34 cellular contexts compared by ENCODE assay signal in genomic region chr6:128964771-128965170, GRCh38.
"Had no signal": no experiment of that assay in that cellular context is flagged by ENCODE, and none has a peak within 500 bp of the region (broad histone marks: within the 10 kb centered on the region; RNA-seq: fewer than 3 reads in every experiment).

No MANE protein-coding gene starts in this region.

- H3K27me3 ChIP-seq: adrenal gland, MG63 had no signal

- H3K4me3 ChIP-seq: adrenal gland, MG63, PC-9 had no signal

- H3K9me3 ChIP-seq: adrenal gland, MG63 had no signal

- H3K4me1 ChIP-seq: adrenal gland had no signal

- DNase-seq: activated B cell treated with CpG ODN at 0.5 μM for 24 hours; activated CD4-positive, alpha-beta T cell treated with anti-CD3 and anti-CD28 coated beads, Interleukin-2, amount 10 ng/mL, durations not matched to agents 24 days and 14 days; activated CD4-positive, alpha-beta T cell treated with anti-CD3 and anti-CD28 coated beads, Interleukin-2, amount 50 U/mL, for 48 hours; activated CD4-positive, CD25-positive, alpha-beta regulatory T cell treated with anti-CD3 and anti-CD28 coated beads, Interleukin-2, amount 50 U/mL, for 72 hours; activated CD8-positive, alpha-beta T cell treated with anti-CD3 and anti-CD28 coated beads, Interleukin-2, amount 10 ng/mL, durations not matched to agents 7 days and 5 days; activated gamma-delta T cell; activated naive CD4-positive, alpha-beta T cell treated with Interleukin-2 at 50 U/mL for 16 hours; activated naive CD8-positive, alpha-beta T cell treated with anti-CD3 and anti-CD28 coated beads, Interleukin-2, amount 10 ng/mL, durations not matched to agents 7 days and 5 days; activated T-cell treated with anti-CD3 and anti-CD28 coated beads, Interleukin-2, amount 50 U/mL, for 24 hours; adrenal gland; caudate nucleus; cerebellar nuclear complex; Kasumi-1; KG1; MG63; MV-4-11; NCI-H1092; NCI-H1436 treated with DMSO at 0.1 percent for 48 hours; NCI-H1694 treated with DMSO at 0.1 percent for 48 hours; NCI-H2029; NCI-H2171 treated with DMSO at 0.1 percent for 48 hours; NCI-H2227 treated with DMSO at 0.1 percent for 48 hours; NCI-H446; NCI-H510A treated with DMSO at 0.1 percent for 48 hours; NCI-H526 treated with DMSO at 0.1 percent for 48 hours; NCI-H774; PC-9; Right ventricle myocardium superior; SW 1271; T-helper 1 cell; T-helper 2 cell; T-helper 9 cell had no signal

- H3K27ac ChIP-seq: adrenal gland, PC-9, RWPE1, VCaP had no signal

- H3K36me3 ChIP-seq: adrenal gland, MG63 had no signal

- ATAC-seq: activated CD8-positive, alpha-beta T cell treated with anti-CD3 and anti-CD28 coated beads, Interleukin-2, amount 10 ng/mL, durations not matched to agents 7 days and 5 days had no signal
